ENCODE assay signal across 8 cellular contexts in genomic region chr14:71371711-71372396, GRCh38. TPM values are rescaled to one million over a fixed set of nuclear protein-coding genes. Genes with fewer than 3 reads are reported as not detected.
A peak's percentile ranks its signal among the peaks of the same experiment; 100 is the strongest.
DNase-seq lines count a peak whose midpoint lies in the region; ATAC-seq and TF ChIP-seq lines count a peak whose summit lies in the region.

No MANE protein-coding gene starts in this region.

- H3K4me3 ChIP-seq in brain microvascular endothelial cell (ENCODE audit: low read depth, low read length) = no peak overlapping the region

- in situ Hi-C loops in brain microvascular endothelial cell (cut with HindIII; ENCODE audit: low pct_ligation_motif_present, low sequenced_read_pairs) = no loop called here

- CTCF ChIA-PET in GM10248 (lab: Yijun Ruan, JAX) = interaction anchor here (1.3 kb wide), 2 partner anchors 9 to 49 kb away, joined by 3 to 4 read pairs; no protein-coding TSS in a partner anchor

- H3K27ac ChIP-seq in brain microvascular endothelial cell = peak overlapping the region; percentile 85

- TF ChIP-seq CTCF in GM10248 (IDR thresholded peaks at IDR 0.05; ENCODE audit: control extremely low read depth, extremely low read depth, low read depth, missing control alignments) (no peak), brain microvascular endothelial cell (IDR thresholded peaks at IDR 0.05; ENCODE audit: low read depth, low read length, missing control alignments) (no peak), omental fat pad (IDR thresholded peaks at IDR 0.05) (no peak)

- POLR2A ChIA-PET in GM10248 (lab: Yijun Ruan, JAX) = no interaction called here

- H3K27me3 ChIP-seq in brain microvascular endothelial cell (replicated peaks) = no peaks in the 10 kb centered on the region

- peak; percentile 29 for DNase-seq in GM10248 (ENCODE audit: extremely low spot score)
- DNase-seq in brain microvascular endothelial cell = peak; percentile 64
- DNase-seq in omental fat pad (ENCODE audit: low spot score) = no peak
- DNase-seq in anterior cingulate cortex (lab: John Stamatoyannopoulos, UW) = no peak
- DNase-seq in pons (ENCODE audit: low spot score) = no peak
- no peak for DNase-seq in GM19238 (ENCODE audit: insufficient read length, low spot score)

- ATAC-seq in HG03432 (IDR thresholded peaks at IDR 0.05; ENCODE audit: unreplicated experiment) (peak; percentile 52), omental fat pad (ENCODE audit: low FRiP score) (peak; percentile 83), GM21526 (IDR thresholded peaks at IDR 0.05; ENCODE audit: low FRiP score, unreplicated experiment) (no peak)

- H3K36me3 ChIP-seq in brain microvascular endothelial cell (replicated peaks) = no peaks in the 10 kb centered on the region

RNA-seq across cellular contexts. Expression of gene SIPA1L1, which starts 51.6 kb away (rescaled TPM):
- 10 to 100 TPM; 20.3 to 49.1 (median 34.5) TPM for total RNA-seq in omental fat pad

Comparison
In these comparisons a context has a peak if more than half of its experiments do, and no peak if none do; other contexts are left out.
1. DNase-seq: peak in GM10248 (single experiment) and brain microvascular endothelial cell (single experiment); none in omental fat pad (single experiment), anterior cingulate cortex (0 of 58), pons (single experiment) and GM19238 (single experiment).